In the genomic region with DNA sequence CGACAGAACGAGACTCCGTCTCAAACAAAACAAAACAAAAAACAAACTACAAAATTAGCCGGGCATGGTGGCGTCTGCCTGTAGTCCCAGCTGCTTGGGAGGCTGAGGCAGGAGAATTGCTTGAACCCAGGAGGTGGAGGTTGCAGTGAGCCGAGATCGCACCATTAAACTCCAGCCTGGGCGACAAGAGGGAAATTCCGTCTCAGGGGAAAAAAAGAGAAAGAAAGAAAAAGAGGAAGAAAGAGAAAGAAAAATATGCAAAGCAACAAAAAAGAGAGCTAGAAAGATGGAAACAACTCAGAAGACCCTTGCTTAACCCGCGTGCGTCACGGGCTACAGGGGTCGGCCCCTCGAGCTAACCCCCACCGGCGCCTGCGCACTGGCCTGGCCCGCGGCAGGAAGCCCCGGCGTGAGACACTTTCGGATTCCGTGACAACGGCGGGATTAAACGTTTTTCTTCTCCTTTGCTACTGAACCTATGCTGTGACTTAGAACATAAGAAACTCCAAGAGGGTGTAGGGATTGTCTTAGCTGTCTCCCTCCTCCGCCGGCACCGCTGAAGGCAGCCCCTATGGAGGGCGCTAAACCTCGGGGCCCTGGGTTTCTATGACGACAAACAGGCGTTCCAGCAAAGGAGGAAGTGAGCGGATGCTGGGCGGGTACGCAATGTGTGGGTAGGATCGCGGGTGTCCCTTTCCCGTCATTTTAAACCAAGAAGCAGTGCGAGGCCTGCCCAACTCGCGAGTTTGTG, we compare ENCODE assay signal across 8 cellular contexts. TPM values are rescaled to one million over a fixed set of nuclear protein-coding genes. Genes with fewer than 3 reads are reported as not detected.
A peak's percentile ranks its signal among the peaks of the same experiment; 100 is the strongest.
DNase-seq lines count a peak whose midpoint lies in the region; ATAC-seq and TF ChIP-seq lines count a peak whose summit lies in the region.

A gene with protein sequence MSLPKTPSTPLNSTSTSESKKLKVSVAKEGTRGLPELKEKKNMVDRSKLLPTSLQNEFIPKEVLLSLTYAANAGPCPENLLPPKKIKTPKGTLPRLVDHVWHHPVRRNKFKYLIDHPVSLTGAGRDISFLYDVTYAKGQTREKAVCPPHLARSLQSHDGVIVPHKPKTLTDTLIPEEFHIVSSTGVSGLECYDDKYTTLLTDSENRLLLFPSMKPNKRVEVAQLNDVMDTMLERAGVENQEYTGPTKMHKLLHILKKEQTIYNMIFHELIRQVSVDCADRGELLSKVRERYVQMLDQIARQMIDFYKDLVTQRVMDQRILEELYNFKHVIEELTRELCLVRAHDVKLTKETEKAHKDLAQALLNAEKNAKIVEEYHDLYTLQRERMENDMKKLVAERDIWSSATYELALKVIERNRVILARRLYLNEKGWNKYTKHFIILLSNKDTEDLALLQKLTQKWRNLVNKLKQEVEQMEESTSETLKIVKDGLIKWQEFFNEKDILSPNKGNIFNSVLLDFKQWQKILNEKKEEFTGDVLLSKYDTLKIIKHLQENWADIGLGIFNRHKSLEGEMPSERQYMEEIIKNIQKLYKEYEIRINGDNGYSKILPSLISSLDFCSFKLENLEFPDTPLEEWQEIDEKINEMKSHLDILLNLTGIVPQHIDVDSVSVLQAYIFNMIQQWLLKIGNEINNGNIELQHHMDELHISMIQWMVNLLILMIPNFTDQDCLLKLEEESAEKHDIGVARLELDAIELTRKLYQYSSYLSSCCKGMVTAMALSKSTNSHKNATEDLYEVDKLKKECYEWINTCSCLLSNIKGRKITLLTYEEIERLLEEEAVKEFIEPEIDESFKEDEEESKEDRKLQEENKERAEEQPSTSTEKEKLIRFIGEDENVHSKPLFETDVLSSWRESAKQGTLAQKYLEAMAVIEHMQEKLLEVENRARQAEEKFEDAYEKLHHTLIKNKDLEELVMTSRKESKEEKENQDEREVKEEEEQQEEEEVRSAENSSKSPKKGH (plus strand): TSS at position 630 of the 751 bp plus-strand sequence. CDS start 539 bp downstream, outside the sequence.

- TF ChIP-seq RAD21 in IMR-90 (IDR thresholded peaks at IDR 0.05; ENCODE audit: low read length), result no peak

- in situ Hi-C loops in IMR-90 (cut with MboI; ENCODE audit: low sequenced_read_pairs), result loop anchor here (5.0 to 10.0 kb wide), 3 partner anchors 113 to 831 kb away; no protein-coding TSS in a partner anchor

- BruUV-seq in IMR-90 (replicated peaks; lab: Mats Ljungman, UMichigan), result no TSS peak

- no peak; the same call in 1 of the 2 replicates for TF ChIP-seq POLR2A in IMR-90 (IDR thresholded peaks at IDR 0.05; ENCODE audit: low read depth, low read length)

- peak within 1 kb of the TSS; percentile 88 for H3K4me2 ChIP-seq in IMR-90 (ENCODE audit: low read depth, low read length)

- H3K4me1 ChIP-seq in IMR-90 (ENCODE audit: control insufficient read depth, insufficient read depth, low read length) (peaks cover 3% of the 10 kb centered on the region; the same call in 1 of the 2 replicates), muscle layer of colon (ENCODE audit: insufficient read depth, low read length) (peaks cover 3% of the 10 kb centered on the region)

- H3K14ac ChIP-seq in IMR-90 (replicated peaks; ENCODE audit: low read depth, low read length), result peak within 1 kb of the TSS; percentile 100

- intact Hi-C loops in IMR-90 (cut with micrococcal nuclease), result loop anchor here (1.0 to 5.0 kb wide), 3 partner anchors 72 to 833 kb away; a partner anchor contains a TSS

- H3K9me1 ChIP-seq in IMR-90 (ENCODE audit: insufficient read depth, low read length), result no peaks in the 10 kb centered on the region

- dilution Hi-C loops in IMR-90 (cut with HindIII; ENCODE audit: low sequenced_read_pairs, unreplicated experiment), result no loop called here

- H2BK20ac ChIP-seq in IMR-90 (ENCODE audit: low read depth, low read length), result peak within 1 kb of the TSS; percentile 90

- no peaks in the 10 kb centered on the region for H3K79me1 ChIP-seq in IMR-90 (ENCODE audit: low read depth in 1 of 2, low read length in 2 of 2)

- H2AK9ac ChIP-seq in IMR-90 (replicated peaks; ENCODE audit: low read depth, low read length, poor library complexity), result peak within 1 kb of the TSS; percentile 93

- 0% methylated on average over 5 of the region's 43 CpGs; no CpG with 5 or more reads in 1 of the 2 experiments for WGBS in IMR-90 (ENCODE audit: extremely low coverage in 2 of 2, insufficient read length in 1 of 2), 2 experiments

- peak within 1 kb of the TSS; percentile 75 to 99 for H4K8ac ChIP-seq in IMR-90 (ENCODE audit: low read depth in 2 of 2, low read length in 2 of 2)

- peak within 1 kb of the TSS; percentile 99 for H4K91ac ChIP-seq in IMR-90 (ENCODE audit: insufficient read depth, low read depth, low read length)

- H3K9me3 ChIP-seq in IMR-90 (ENCODE audit: control insufficient read depth, insufficient read depth, low read length) (no peaks in the 10 kb centered on the region), muscle layer of colon (ENCODE audit: low read length) (no peaks in the 10 kb centered on the region)

- H4K5ac ChIP-seq in IMR-90 (ENCODE audit: low read depth, low read length), result peak within 1 kb of the TSS; percentile 80

- H3K4me3 ChIP-seq in IMR-90 (ENCODE audit: insufficient read depth, low read depth, low read length), result peak within 1 kb of the TSS; percentile 58
- peak within 1 kb of the TSS; percentile 84 to 85 for H3K4me3 ChIP-seq in muscle layer of colon (ENCODE audit: low read depth in 1 of 2, low read length in 2 of 2)

- H3K27ac ChIP-seq in IMR-90 (ENCODE audit: insufficient read depth, low read length) (peak within 1 kb of the TSS; percentile 91), muscle layer of colon (ENCODE audit: low read depth, low read length) (peak within 1 kb of the TSS; percentile 80)

- peak within 1 kb of the TSS; percentile 87 for H3K18ac ChIP-seq in IMR-90 (ENCODE audit: low read depth, low read length)

- POLR2A ChIA-PET in IMR-90 (lab: Charles Lee; ENCODE audit: unreplicated experiment), result interaction anchor here (0.6 to 0.7 kb wide), 3 partner anchors 38 to 149 kb away, joined by 3 to 10 read pairs (median 3); no protein-coding TSS in a partner anchor

- peak within 1 kb of the TSS; percentile 98 for H3K23ac ChIP-seq in IMR-90 (ENCODE audit: low read depth, low read length)

- H2BK15ac ChIP-seq in IMR-90 (ENCODE audit: low read depth, low read length), result peak within 1 kb of the TSS; percentile 98

- peak; percentile 98 for ATAC-seq in GM21529 (IDR thresholded peaks at IDR 0.05; ENCODE audit: unreplicated experiment)
- ATAC-seq in IMR-90 (ENCODE audit: low read depth), result peak; percentile 95
- peak; percentile 95 for ATAC-seq in esophagus mucosa

- peak within 1 kb of the TSS; percentile 98 for H2AFZ ChIP-seq in IMR-90 (replicated peaks; ENCODE audit: low read length, poor library complexity)

- H3K9ac ChIP-seq in IMR-90 (ENCODE audit: low read depth, low read length) (peak within 1 kb of the TSS; percentile 94), muscle layer of colon (ENCODE audit: low read length) (peak within 1 kb of the TSS; percentile 78)

- peak within 1 kb of the TSS; percentile 100 for H3K56ac ChIP-seq in IMR-90 (ENCODE audit: extremely low read depth, insufficient read depth, low read length)

- CTCF ChIA-PET in IMR-90 (lab: Yijun Ruan, JAX), result interaction anchor here (0.6 to 1.0 kb wide), 2 partner anchors 71 to 412 kb away, joined by 3 read pairs; no protein-coding TSS in a partner anchor

- H2AK5ac ChIP-seq in IMR-90 (ENCODE audit: low read depth, low read length), result no peak within 1 kb of the TSS

- peak within 1 kb of the TSS; percentile 99 for H2BK5ac ChIP-seq in IMR-90 (ENCODE audit: low read depth, low read length, poor library complexity, severe bottlenecking)

- H3K27me3 ChIP-seq in IMR-90 (ENCODE audit: control insufficient read depth, insufficient read depth, low read length), result no peaks in the 10 kb centered on the region
- no peaks in the 10 kb centered on the region for H3K27me3 ChIP-seq in muscle layer of colon (ENCODE audit: control insufficient read depth in 1 of 2, insufficient read depth in 2 of 2, low read length in 2 of 2)

- peak within 1 kb of the TSS; percentile 99 for H3K4ac ChIP-seq in IMR-90 (ENCODE audit: low read depth, low read length)

- H4K20me1 ChIP-seq in IMR-90 (ENCODE audit: insufficient read depth, low read length), result no peaks in the 10 kb centered on the region

- H2BK120ac ChIP-seq in IMR-90 (ENCODE audit: low read depth, low read length), result peak within 1 kb of the TSS; percentile 98

- DNase-seq in DMS153 (lab: John Stamatoyannopoulos, UW) (peak; percentile 63), IMR-90 (peak; percentile 80), OCI-M2 (lab: John Stamatoyannopoulos, UW; ENCODE audit: unreplicated experiment) (peak; percentile 71)
- peak; percentile 88 for DNase-seq in activated T-cell treated with anti-CD3 and anti-CD28 coated beads, Interleukin-2, amount 50 U/mL, for 1 hour
- DNase-seq in stimulated activated CD8-positive, alpha-beta memory T cell treated with anti-CD3 and anti-CD28 coated beads, Interleukin-7, amount 100 ng/mL, for 24 hours (ENCODE audit: low read depth), result peak; percentile 72

- no peaks in the 10 kb centered on the region for H3K36me3 ChIP-seq in IMR-90 (ENCODE audit: control insufficient read depth, insufficient read depth, low read length)
- H3K36me3 ChIP-seq in muscle layer of colon (ENCODE audit: insufficient read depth, low read length), result no peaks in the 10 kb centered on the region

- peak; percentile 28 for TF ChIP-seq CTCF in IMR-90 (conservative IDR thresholded peaks at IDR 0.05; ENCODE audit: low read depth, low read length)

TF ChIP-seq in IMR-90, 13 proteins besides CTCF, POLR2A, EP300 and RAD21 (continues in another document):
- TF ChIP-seq RFX5 (IDR thresholded peaks at IDR 0.05; ENCODE audit: low read depth, low read length), result no peak
- TF ChIP-seq, protein P1, sequence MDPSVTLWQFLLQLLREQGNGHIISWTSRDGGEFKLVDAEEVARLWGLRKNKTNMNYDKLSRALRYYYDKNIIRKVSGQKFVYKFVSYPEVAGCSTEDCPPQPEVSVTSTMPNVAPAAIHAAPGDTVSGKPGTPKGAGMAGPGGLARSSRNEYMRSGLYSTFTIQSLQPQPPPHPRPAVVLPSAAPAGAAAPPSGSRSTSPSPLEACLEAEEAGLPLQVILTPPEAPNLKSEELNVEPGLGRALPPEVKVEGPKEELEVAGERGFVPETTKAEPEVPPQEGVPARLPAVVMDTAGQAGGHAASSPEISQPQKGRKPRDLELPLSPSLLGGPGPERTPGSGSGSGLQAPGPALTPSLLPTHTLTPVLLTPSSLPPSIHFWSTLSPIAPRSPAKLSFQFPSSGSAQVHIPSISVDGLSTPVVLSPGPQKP (IDR thresholded peaks at IDR 0.05; ENCODE audit: borderline replicate concordance, low read depth, low read length), result no peak

RNA-seq across cellular contexts. Expression of the gene that starts here (rescaled TPM):
- total RNA-seq in IMR-90 (2012; rRNA removed) (under 0.01 TPM in 1 of 2 replicates, not detected in the other), esophagus mucosa (not detected)
- not detected in 2 replicates for polyA plus RNA-seq in IMR-90 (2012; rRNA removed)
- not detected in 2 replicates for polyA plus RNA-seq in IMR-90 (2012; cell fraction: cytosol; rRNA removed)
- polyA plus RNA-seq in IMR-90 (2012; cell fraction: nucleus; rRNA removed; ENCODE audit: low replicate concordance), result 0.08 TPM in 1 of 2 replicates, not detected in the other

Comparison
In these comparisons a context has a peak if more than half of its experiments do, and no peak if none do; other contexts are left out.
1. Peak in every context shown above with its lines: DNase-seq, ATAC-seq, H3K4me3 ChIP-seq and H3K27ac ChIP-seq.
2. Peak in DNase-seq, ATAC-seq, H3K4me3 ChIP-seq, H3K27ac ChIP-seq, H3K9ac ChIP-seq and H3K4me2 ChIP-seq in IMR-90; RNA of the gene not detected or under 1 TPM.
3. Peak in ATAC-seq in esophagus mucosa; RNA of the gene not detected or under 1 TPM.